ENCODE assay signal across 27 cellular contexts in the genomic region with DNA sequence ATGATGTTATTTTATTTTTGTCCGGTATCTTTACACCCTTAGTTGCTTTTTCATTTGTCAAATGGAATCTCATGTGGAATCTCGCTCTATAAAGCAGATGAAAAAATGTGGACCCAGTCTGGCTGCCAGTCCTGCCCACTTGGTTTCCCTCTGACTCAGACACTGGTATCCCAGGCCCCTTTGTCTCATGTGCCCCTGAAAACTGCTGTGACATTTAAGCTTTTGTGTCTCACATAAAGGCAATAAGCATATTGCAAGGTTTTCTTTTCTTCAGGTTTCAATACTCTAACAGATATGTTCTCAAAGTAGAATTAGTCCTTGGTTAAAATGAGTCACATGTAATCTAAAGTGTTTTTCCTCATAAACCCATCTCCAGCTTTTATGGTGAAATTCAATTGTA.
DNase-seq lines count a peak whose midpoint lies in the region; ATAC-seq, FAIRE-seq and TF ChIP-seq lines count a peak whose summit lies in the region.
"Had no signal": no experiment of that assay in that cellular context is flagged by ENCODE, and none has a peak within 500 bp of the region (broad histone marks: within the 10 kb centered on the region; RNA-seq: fewer than 3 reads in every experiment).

No MANE protein-coding gene starts in this region.

- no peaks in the 10 kb centered on the region for H4K20me1 ChIP-seq in endothelial cell of umbilical vein (replicated peaks; ENCODE audit: control insufficient read depth, extremely low read depth, insufficient read depth, low read length)

- dilution Hi-C loops in endothelial cell of umbilical vein (cut with MboI; ENCODE audit: extremely low pct_ligation_motif_present, low sequenced_read_pairs) = no loop called here

- BruUV-seq in endothelial cell of umbilical vein (replicated peaks; lab: Mats Ljungman, UMichigan) = no TSS peak

- no peak overlapping the region for H3K4me2 ChIP-seq in endothelial cell of umbilical vein (ENCODE audit: insufficient read depth, low read length)
- H3K4me2 ChIP-seq: A549, KMS-11 had no signal

- H3K4me3 Mint-ChIP-seq in activated CD4-positive, alpha-beta T cell treated with anti-CD3 and anti-CD28 coated beads, Interleukin-2, amount 10 ng/mL, durations not matched to agents 24 days and 14 days = peak overlapping the region; percentile 46
- H3K4me3 Mint-ChIP-seq in stimulated activated naive CD8-positive, alpha-beta T cell treated with anti-CD3 and anti-CD28 coated beads, Interleukin-15, amount 100 ng/mL, for 72 hours = peak overlapping the region; percentile 12 to 36
- H3K4me3 Mint-ChIP-seq: H9, natural killer cell had no signal

- H3K79me2 ChIP-seq in endothelial cell of umbilical vein (ENCODE audit: control insufficient read depth, insufficient read depth, low read length) = no peaks in the 10 kb centered on the region

- TF ChIP-seq POLR2A in endothelial cell of umbilical vein (IDR thresholded peaks at IDR 0.05; ENCODE audit: low read depth, low read length) = no peak
- TF ChIP-seq POLR2A in vagina (IDR thresholded peaks at IDR 0.05) = no peak

- no peak overlapping the region for H2AFZ ChIP-seq in endothelial cell of umbilical vein (ENCODE audit: low read depth, low read length)

- H3K4me3 ChIP-seq in endothelial cell of umbilical vein (replicated peaks in 1 of 3; ENCODE audit: insufficient read depth in 1 of 3, low read depth in 1 of 3, low read length in 3 of 3) = no peak overlapping the region
- no peak overlapping the region for H3K4me3 ChIP-seq in vagina
- H3K4me3 ChIP-seq: A549, gastroesophageal sphincter, Peyer's patch, thyroid gland had no signal

- CTCF ChIA-PET in endothelial cell of umbilical vein (lab: Charles Lee) = interaction anchor here (1.4 kb wide), 1 partner anchor 104 kb away, joined by 4 read pairs; no protein-coding TSS in a partner anchor

- POLR2A ChIA-PET in endothelial cell of umbilical vein (lab: Charles Lee) = no interaction called here

- H3K9me1 ChIP-seq in endothelial cell of umbilical vein (replicated peaks; ENCODE audit: control insufficient read depth, extremely low read depth, insufficient read depth, low read length) = no peaks in the 10 kb centered on the region

- FAIRE-seq in endothelial cell of umbilical vein (lab: Jason Lieb, UNC) = no peak
- FAIRE-seq: A549, bronchial epithelial cell had no signal

- no peak for DNase-seq in activated CD4-positive, alpha-beta T cell treated with anti-CD3 and anti-CD28 coated beads, Interleukin-2, amount 10 ng/mL, durations not matched to agents 24 days and 14 days
- no peak for DNase-seq in activated CD4-positive, alpha-beta T cell treated with anti-CD3 and anti-CD28 coated beads, Interleukin-2, amount 50 U/mL, for 1 hour
- peak; percentile 34 for DNase-seq in stimulated activated CD4-positive, alpha-beta T cell treated with anti-CD3 and anti-CD28 coated beads, Interleukin-4, amount 100 ng/mL, for 24 hours
- no peak for DNase-seq in stimulated activated CD4-positive, alpha-beta T cell treated with anti-CD3 and anti-CD28 coated beads, Interleukin-4, amount 100 ng/mL, for 1 hour
- DNase-seq in endothelial cell of umbilical vein (ENCODE audit: low read depth, low spot score) = peak; percentile 20
- DNase-seq in stimulated activated naive CD8-positive, alpha-beta T cell treated with anti-CD3 and anti-CD28 coated beads, Interleukin-15, amount 100 ng/mL, for 72 hours = no peak
- DNase-seq in NK-92 treated with Interleukin-12 subunit alpha and Interleukin-12 subunit beta, amount 100 ng/mL, for 24 hours (lab: John Stamatoyannopoulos, UW) = no peak
- DNase-seq in vagina (ENCODE audit: extremely low spot score in 2 of 2) = no peak
- DNase-seq: activated CD8-positive, alpha-beta memory T cell treated with anti-CD3 and anti-CD28 coated beads, Interleukin-2, amount 50 U/mL, for 4 hours; activated gamma-delta T cell; DMS79 treated with DMSO at 0.1 percent for 48 hours; GDM1; H9; natural killer cell; NCI-H1417 treated with DMSO at 0.1 percent for 48 hours; NCI-H2081 treated with DMSO at 0.1 percent for 48 hours; NCI-H345; Peyer's patch; SHP77; stimulated activated CD8-positive, alpha-beta memory T cell treated with anti-CD3 and anti-CD28 coated beads, Interleukin-4, amount 100 ng/mL, for 48 hours; T-helper 9 cell; thyroid gland had no signal

- H3K27me3 Mint-ChIP-seq in activated CD4-positive, alpha-beta T cell treated with anti-CD3 and anti-CD28 coated beads, Interleukin-2, amount 10 ng/mL, durations not matched to agents 24 days and 14 days = no peaks in the 10 kb centered on the region
- no peaks in the 10 kb centered on the region for H3K27me3 Mint-ChIP-seq in stimulated activated naive CD8-positive, alpha-beta T cell treated with anti-CD3 and anti-CD28 coated beads, Interleukin-15, amount 100 ng/mL, for 72 hours

- ATAC-seq in stimulated activated naive CD8-positive, alpha-beta T cell treated with anti-CD3 and anti-CD28 coated beads, Interleukin-15, amount 100 ng/mL, for 72 hours = peak; percentile 55
- ATAC-seq: A549, gastroesophageal sphincter, natural killer cell had no signal

- H3K27ac Mint-ChIP-seq in activated CD4-positive, alpha-beta T cell treated with anti-CD3 and anti-CD28 coated beads, Interleukin-2, amount 10 ng/mL, durations not matched to agents 24 days and 14 days = peak overlapping the region; percentile 88
- peak overlapping the region in 1 of 2 donors; percentile 66 for H3K27ac Mint-ChIP-seq in stimulated activated naive CD8-positive, alpha-beta T cell treated with anti-CD3 and anti-CD28 coated beads, Interleukin-15, amount 100 ng/mL, for 72 hours
- H3K27ac Mint-ChIP-seq: natural killer cell had no signal

- peaks cover 8% of the 10 kb centered on the region for H3K9me3 Mint-ChIP-seq in activated CD4-positive, alpha-beta T cell treated with anti-CD3 and anti-CD28 coated beads, Interleukin-2, amount 10 ng/mL, durations not matched to agents 24 days and 14 days
- H3K9me3 Mint-ChIP-seq in stimulated activated naive CD8-positive, alpha-beta T cell treated with anti-CD3 and anti-CD28 coated beads, Interleukin-15, amount 100 ng/mL, for 72 hours = peaks cover 0 to 5% of the 10 kb centered on the region in 2 donors
- H3K9me3 Mint-ChIP-seq: H9, natural killer cell had no signal

- H3K9ac ChIP-seq in endothelial cell of umbilical vein (replicated peaks; ENCODE audit: extremely low read depth, insufficient read depth, low read length) = no peak overlapping the region
- H3K9ac ChIP-seq: KMS-11 had no signal

- H3K36me3 Mint-ChIP-seq in activated CD4-positive, alpha-beta T cell treated with anti-CD3 and anti-CD28 coated beads, Interleukin-2, amount 10 ng/mL, durations not matched to agents 24 days and 14 days (ENCODE audit: low read depth) = peaks cover 2% of the 10 kb centered on the region
- H3K36me3 Mint-ChIP-seq: natural killer cell had no signal

- peaks cover 53% of the 10 kb centered on the region for H3K4me1 Mint-ChIP-seq in activated CD4-positive, alpha-beta T cell treated with anti-CD3 and anti-CD28 coated beads, Interleukin-2, amount 10 ng/mL, durations not matched to agents 24 days and 14 days
- H3K4me1 Mint-ChIP-seq in stimulated activated naive CD8-positive, alpha-beta T cell treated with anti-CD3 and anti-CD28 coated beads, Interleukin-15, amount 100 ng/mL, for 72 hours = peaks cover 70% of the 10 kb centered on the region

- no peak overlapping the region for H3K27ac ChIP-seq in endothelial cell of umbilical vein (ENCODE audit: insufficient read depth, low read depth, low read length)
- no peak overlapping the region for H3K27ac ChIP-seq in vagina
- H3K27ac ChIP-seq: A549, gastroesophageal sphincter, KMS-11, Peyer's patch, thyroid gland, VCaP had no signal

- intact Hi-C loops in activated CD4-positive, alpha-beta T cell treated with anti-CD3 and anti-CD28 coated beads, Interleukin-2, amount 10 ng/mL, durations not matched to agents 24 days and 14 days (cut with micrococcal nuclease) = loop anchor here (1.0 to 10.0 kb wide), 5 partner anchors 9 to 234 kb away; partner anchors contain the start of gene ST6GALNAC3
- intact Hi-C loops in endothelial cell of umbilical vein (cut with micrococcal nuclease) = no loop called here
- intact Hi-C loops in vagina (cut with DNase I) = no loop called here

- no peaks in the 10 kb centered on the region for H3K9me3 ChIP-seq in endothelial cell of umbilical vein (replicated peaks; ENCODE audit: control insufficient read depth, insufficient read depth, low read length)
- H3K9me3 ChIP-seq in vagina = no peaks in the 10 kb centered on the region
- H3K9me3 ChIP-seq: A549, gastroesophageal sphincter, Peyer's patch, thyroid gland had no signal

- H3K36me3 ChIP-seq in endothelial cell of umbilical vein (ENCODE audit: control insufficient read depth in 2 of 2, extremely low read depth in 1 of 2, insufficient read depth in 2 of 2, low read length in 2 of 2) = no peaks in the 10 kb centered on the region
- no peaks in the 10 kb centered on the region for H3K36me3 ChIP-seq in vagina
- H3K36me3 ChIP-seq: gastroesophageal sphincter, Peyer's patch, thyroid gland had no signal

- no peaks in the 10 kb centered on the region for H3K27me3 ChIP-seq in endothelial cell of umbilical vein (ENCODE audit: control insufficient read depth in 2 of 2, insufficient read depth in 2 of 2, low read length in 2 of 2)
- no peaks in the 10 kb centered on the region for H3K27me3 ChIP-seq in vagina
- H3K27me3 ChIP-seq: gastroesophageal sphincter, Peyer's patch, thyroid gland had no signal

- H3K4me1 ChIP-seq in endothelial cell of umbilical vein (ENCODE audit: control insufficient read depth, extremely low read depth, insufficient read depth, low read length) (peaks cover 31% of the 10 kb centered on the region), vagina (no peaks in the 10 kb centered on the region)
- H3K4me1 ChIP-seq: A549, Peyer's patch had no signal

- TF ChIP-seq CTCF in endothelial cell of umbilical vein (IDR thresholded peaks at IDR 0.05; ENCODE audit: extremely low read depth in 1 of 2, insufficient read depth in 1 of 2, low read depth in 1 of 2, low read length in 2 of 2) (no peak), vagina (IDR thresholded peaks at IDR 0.05) (no peak)

TF ChIP-seq in endothelial cell of umbilical vein, 7 proteins besides CTCF, POLR2A, EP300 and RAD21:
- TF ChIP-seq FOS (IDR thresholded peaks at IDR 0.05; ENCODE audit: borderline replicate concordance, insufficient read depth, low read length) (no peak), POLR2AphosphoS5 (IDR thresholded peaks at IDR 0.05; ENCODE audit: insufficient read depth, low read depth, low read length) (no peak), JUN (IDR thresholded peaks at IDR 0.05; ENCODE audit: borderline replicate concordance, insufficient read depth, insufficient read length, low read depth) (no peak), EZH2 (IDR thresholded peaks at IDR 0.05; ENCODE audit: borderline replicate concordance, low read depth, low read length, severe bottlenecking) (no peak), MYC (IDR thresholded peaks at IDR 0.05; ENCODE audit: low read depth, low read length) (no peak), GATA2 (IDR thresholded peaks at IDR 0.05; ENCODE audit: insufficient read depth, insufficient read length, low read depth, low read length) (no peak)
- TF ChIP-seq, protein P1, sequence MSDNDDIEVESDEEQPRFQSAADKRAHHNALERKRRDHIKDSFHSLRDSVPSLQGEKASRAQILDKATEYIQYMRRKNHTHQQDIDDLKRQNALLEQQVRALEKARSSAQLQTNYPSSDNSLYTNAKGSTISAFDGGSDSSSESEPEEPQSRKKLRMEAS (IDR thresholded peaks at IDR 0.05; ENCODE audit: insufficient read depth, insufficient read length) = no peak

Comparison
In these comparisons a context has a peak if more than half of its experiments do, and no peak if none do; other contexts are left out.
1. DNase-seq: peak in stimulated activated CD4-positive, alpha-beta T cell treated with anti-CD3 and anti-CD28 coated beads, Interleukin-4, amount 100 ng/mL, for 24 hours (single experiment) and endothelial cell of umbilical vein (single experiment); none in activated CD4-positive, alpha-beta T cell treated with anti-CD3 and anti-CD28 coated beads, Interleukin-2, amount 10 ng/mL, durations not matched to agents 24 days and 14 days (single experiment), activated CD4-positive, alpha-beta T cell treated with anti-CD3 and anti-CD28 coated beads, Interleukin-2, amount 50 U/mL, for 1 hour (single experiment), stimulated activated CD4-positive, alpha-beta T cell treated with anti-CD3 and anti-CD28 coated beads, Interleukin-4, amount 100 ng/mL, for 1 hour (single experiment), stimulated activated naive CD8-positive, alpha-beta T cell treated with anti-CD3 and anti-CD28 coated beads, Interleukin-15, amount 100 ng/mL, for 72 hours (0 of 2), NK-92 treated with Interleukin-12 subunit alpha and Interleukin-12 subunit beta, amount 100 ng/mL, for 24 hours (single experiment) and vagina (0 of 2).